ENCODE assay signal across 22 cellular contexts in the genomic region with DNA sequence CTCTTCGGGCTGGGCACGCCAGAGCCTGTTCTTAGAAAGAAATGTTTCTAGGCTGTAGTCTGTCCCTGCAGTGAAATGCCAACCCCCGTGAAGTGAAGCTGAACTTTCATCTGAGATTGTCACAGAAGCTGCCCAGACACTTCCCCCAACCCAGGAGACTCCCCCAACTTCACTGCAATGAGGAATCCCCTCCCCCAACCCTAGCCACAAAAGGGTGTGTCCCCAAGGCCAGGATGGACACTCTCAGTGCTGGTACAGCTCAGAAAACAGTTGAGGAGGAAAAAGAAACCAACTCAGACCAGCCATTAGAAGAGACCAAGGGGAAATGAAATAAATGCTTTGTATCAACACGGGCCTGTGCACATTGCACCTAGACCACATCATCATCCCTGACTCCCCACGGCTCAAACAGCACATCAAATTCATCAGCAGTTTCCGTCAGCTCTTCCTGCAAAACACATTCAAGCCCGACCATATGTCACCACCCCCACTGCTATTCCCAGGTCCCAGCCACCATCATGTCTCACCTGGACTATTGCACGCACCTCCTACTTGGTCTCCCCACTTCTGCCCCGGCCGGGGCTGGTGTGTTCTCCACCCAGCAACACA.
"Had no signal": no experiment of that assay in that cellular context is flagged by ENCODE, and none has a peak within 500 bp of the region (broad histone marks: within the 10 kb centered on the region; RNA-seq: fewer than 3 reads in every experiment).

No MANE protein-coding gene starts in this region.

- DNase-seq: activated B cell treated with CpG ODN at 0.5 μM for 24 hours; activated CD4-positive, alpha-beta memory T cell treated with anti-CD3 and anti-CD28 coated beads for 36 hours; activated CD4-positive, alpha-beta T cell treated with anti-CD3 and anti-CD28 coated beads for 1 hour; activated CD4-positive, alpha-beta T cell treated with anti-CD3 and anti-CD28 coated beads, Interleukin-2, amount 10 ng/mL, durations not matched to agents 24 days and 14 days; activated CD8-positive, alpha-beta memory T cell treated with anti-CD3 and anti-CD28 coated beads for 24 hours; activated effector memory CD4-positive, alpha-beta T cell treated with anti-CD3 and anti-CD28 coated beads, Interleukin-2, amount 50 U/mL, for 16 hours; activated naive CD4-positive, alpha-beta T cell treated with Interleukin-2 at 50 U/mL for 16 hours; activated naive CD8-positive, alpha-beta T cell treated with anti-CD3 and anti-CD28 coated beads, Interleukin-2, amount 50 U/mL, for 24 hours; activated T-cell treated with anti-CD3 and anti-CD28 coated beads, Interleukin-2, amount 50 U/mL, for 4 hours; amniotic stem cell; KG1; NCI-H1092 treated with DMSO at 0.1 percent for 48 hours; NCI-H1436; NCI-H1694 treated with DMSO at 0.1 percent for 48 hours; NCI-H2029 treated with DMSO at 0.1 percent for 48 hours; NCI-H510A treated with DMSO at 0.1 percent for 48 hours; NCI-H69; PC-3; T-helper 1 cell had no signal

- H3K9me3 ChIP-seq: ascending aorta had no signal

- ATAC-seq: activated naive CD4-positive, alpha-beta T cell treated with anti-CD3 and anti-CD28 coated beads, Interleukin-2, amount 50 U/mL, for 72 hours; activated naive CD8-positive, alpha-beta T cell treated with anti-CD3 and anti-CD28 coated beads, Interleukin-2, amount 50 U/mL, for 24 hours; activated T-cell treated with anti-CD3 and anti-CD28 coated beads, Interleukin-2, amount 50 U/mL, for 4 hours; PC-3 had no signal

- H3K4me3 ChIP-seq: ascending aorta, SK-N-MC had no signal

- H3K36me3 ChIP-seq: ascending aorta had no signal

- H3K27ac ChIP-seq: ascending aorta, SK-N-MC had no signal
